ENCODE assay signal across 8 cellular contexts in the genomic region with DNA sequence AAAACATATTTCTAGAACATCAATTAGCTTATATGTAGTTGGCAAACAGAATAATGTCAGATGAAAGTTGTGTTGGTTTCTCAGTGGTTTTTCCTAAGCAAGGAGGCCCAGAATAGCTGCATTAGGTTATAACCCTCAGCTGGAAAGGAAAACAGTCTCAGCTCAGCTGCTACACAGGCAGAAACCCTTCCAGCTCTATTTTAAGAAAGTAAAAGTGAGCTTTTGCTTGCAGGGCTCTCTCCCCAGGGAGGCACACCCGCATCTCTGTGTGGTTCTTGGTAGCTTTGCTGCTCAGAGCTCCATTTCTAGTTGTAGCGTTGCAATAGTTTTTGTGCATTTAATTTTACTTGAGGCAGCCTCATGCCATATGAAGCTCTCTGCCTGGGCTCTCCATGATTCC. TPM values are rescaled to one million over a fixed set of nuclear protein-coding genes. Genes with fewer than 3 reads are reported as not detected.
A peak's percentile ranks its signal among the peaks of the same experiment; 100 is the strongest.
DNase-seq lines count a peak whose midpoint lies in the region; ATAC-seq and TF ChIP-seq lines count a peak whose summit lies in the region.

No MANE protein-coding gene starts in this region.

- H3K4me3 ChIP-seq in fibroblast of mammary gland (ENCODE audit: control insufficient read depth, low read depth, low read length) (no peak overlapping the region), subcutaneous abdominal adipose tissue (ENCODE audit: low read depth in 1 of 5, low read length in 5 of 5) (no peak overlapping the region)

- H3K4me3 Mint-ChIP-seq in activated T-helper 2 cell treated with anti-CD3 and anti-CD28 coated beads, Interferon-gamma antibody, Interleukin-2, Interleukin-4, amounts not matched to agents 10 μg/mL and 5 μg/mL and 100 μg/mL, durations not matched to agents 14 hours and 24 hours and 36 hours (ENCODE audit: low read depth): no peak overlapping the region

- intact Hi-C loops in activated T-helper 2 cell treated with anti-CD3 and anti-CD28 coated beads, Interferon-gamma antibody, Interleukin-2, Interleukin-4, amounts not matched to agents 10 μg/mL and 5 μg/mL and 100 μg/mL, durations not matched to agents 14 hours and 24 hours and 36 hours (cut with micrococcal nuclease): no loop called here

- peaks cover 0 to 14% (median 8%) of the 10 kb centered on the region in 5 donors for H3K4me1 ChIP-seq in subcutaneous abdominal adipose tissue (ENCODE audit: control insufficient read depth in 5 of 5, insufficient read depth in 5 of 5, low read length in 5 of 5)

- no peaks in the 10 kb centered on the region for H3K9me3 ChIP-seq in subcutaneous abdominal adipose tissue (ENCODE audit: control insufficient read depth in 5 of 5, low read length in 5 of 5)

- no peak overlapping the region for H3K27ac Mint-ChIP-seq in activated T-helper 2 cell treated with anti-CD3 and anti-CD28 coated beads, Interferon-gamma antibody, Interleukin-2, Interleukin-4, amounts not matched to agents 10 μg/mL and 5 μg/mL and 100 μg/mL, durations not matched to agents 14 hours and 24 hours and 36 hours

- no peaks in the 10 kb centered on the region for H3K27me3 Mint-ChIP-seq in activated T-helper 2 cell treated with anti-CD3 and anti-CD28 coated beads, Interferon-gamma antibody, Interleukin-2, Interleukin-4, amounts not matched to agents 10 μg/mL and 5 μg/mL and 100 μg/mL, durations not matched to agents 14 hours and 24 hours and 36 hours (ENCODE audit: low read depth)

- peak; percentile 90 for ATAC-seq in GM19395 (IDR thresholded peaks at IDR 0.05; ENCODE audit: unreplicated experiment)
- peak; percentile 88 for ATAC-seq in HG03103 (IDR thresholded peaks at IDR 0.05; ENCODE audit: low read depth, unreplicated experiment)
- ATAC-seq in left lobe of liver: no peak

- TF ChIP-seq CTCF in fibroblast of mammary gland (conservative IDR thresholded peaks at IDR 0.05; ENCODE audit: control insufficient read depth, insufficient read depth, low read depth, low read length): no peak

- peaks cover 23 to 37% (median 29%) of the 10 kb centered on the region in 5 donors for H3K36me3 ChIP-seq in subcutaneous abdominal adipose tissue (ENCODE audit: control insufficient read depth in 5 of 5, insufficient read depth in 5 of 5, low read length in 5 of 5)

- H3K9me3 Mint-ChIP-seq in activated T-helper 2 cell treated with anti-CD3 and anti-CD28 coated beads, Interferon-gamma antibody, Interleukin-2, Interleukin-4, amounts not matched to agents 10 μg/mL and 5 μg/mL and 100 μg/mL, durations not matched to agents 14 hours and 24 hours and 36 hours: no peaks in the 10 kb centered on the region

- peaks cover 80% of the 10 kb centered on the region for H3K36me3 Mint-ChIP-seq in activated T-helper 2 cell treated with anti-CD3 and anti-CD28 coated beads, Interferon-gamma antibody, Interleukin-2, Interleukin-4, amounts not matched to agents 10 μg/mL and 5 μg/mL and 100 μg/mL, durations not matched to agents 14 hours and 24 hours and 36 hours (ENCODE audit: low read depth)

- DNase-seq in fibroblast of mammary gland (ENCODE audit: low read depth): peak; percentile 34
- no peak for DNase-seq in left lobe of liver (ENCODE audit: low spot score)
- DNase-seq in amniotic stem cell (lab: John Stamatoyannopoulos, UW): no peak
- no peak for DNase-seq in NCI-H510A treated with DMSO at 0.1 percent for 48 hours (lab: John Stamatoyannopoulos, UW)
- DNase-seq in activated T-helper 2 cell treated with anti-CD3 and anti-CD28 coated beads, Interferon-gamma antibody, Interleukin-2, Interleukin-4, amounts not matched to agents 10 μg/mL and 5 μg/mL and 100 μg/mL, durations not matched to agents 14 hours and 24 hours and 36 hours (ENCODE audit: low spot score): no peak

- peak overlapping the region; percentile 43 for H3K27ac ChIP-seq in subcutaneous abdominal adipose tissue (ENCODE audit: low read depth, low read length)

- H3K27me3 ChIP-seq in subcutaneous abdominal adipose tissue (ENCODE audit: control insufficient read depth in 5 of 5, insufficient read depth in 4 of 5, low read length in 5 of 5): no peaks in the 10 kb centered on the region

- H3K4me1 Mint-ChIP-seq in activated T-helper 2 cell treated with anti-CD3 and anti-CD28 coated beads, Interferon-gamma antibody, Interleukin-2, Interleukin-4, amounts not matched to agents 10 μg/mL and 5 μg/mL and 100 μg/mL, durations not matched to agents 14 hours and 24 hours and 36 hours (ENCODE audit: low read depth): peaks cover 12% of the 10 kb centered on the region

- H3K9ac ChIP-seq in subcutaneous abdominal adipose tissue (ENCODE audit: low read length in 5 of 5): peak overlapping the region in 2 of 5 donors; percentile 40 to 41

RNA-seq across cellular contexts. Expression of a gene that starts 54.6 kb away (rescaled TPM):
- 12.8 TPM for total RNA-seq in left lobe of liver
- total RNA-seq in activated T-helper 2 cell treated with anti-CD3 and anti-CD28 coated beads, Interferon-gamma antibody, Interleukin-2, Interleukin-4, amounts not matched to agents 10 μg/mL and 5 μg/mL and 100 μg/mL, durations not matched to agents 14 hours and 24 hours and 36 hours: 30.3 and 34.1 TPM in 2 replicates
